In the genomic region with DNA sequence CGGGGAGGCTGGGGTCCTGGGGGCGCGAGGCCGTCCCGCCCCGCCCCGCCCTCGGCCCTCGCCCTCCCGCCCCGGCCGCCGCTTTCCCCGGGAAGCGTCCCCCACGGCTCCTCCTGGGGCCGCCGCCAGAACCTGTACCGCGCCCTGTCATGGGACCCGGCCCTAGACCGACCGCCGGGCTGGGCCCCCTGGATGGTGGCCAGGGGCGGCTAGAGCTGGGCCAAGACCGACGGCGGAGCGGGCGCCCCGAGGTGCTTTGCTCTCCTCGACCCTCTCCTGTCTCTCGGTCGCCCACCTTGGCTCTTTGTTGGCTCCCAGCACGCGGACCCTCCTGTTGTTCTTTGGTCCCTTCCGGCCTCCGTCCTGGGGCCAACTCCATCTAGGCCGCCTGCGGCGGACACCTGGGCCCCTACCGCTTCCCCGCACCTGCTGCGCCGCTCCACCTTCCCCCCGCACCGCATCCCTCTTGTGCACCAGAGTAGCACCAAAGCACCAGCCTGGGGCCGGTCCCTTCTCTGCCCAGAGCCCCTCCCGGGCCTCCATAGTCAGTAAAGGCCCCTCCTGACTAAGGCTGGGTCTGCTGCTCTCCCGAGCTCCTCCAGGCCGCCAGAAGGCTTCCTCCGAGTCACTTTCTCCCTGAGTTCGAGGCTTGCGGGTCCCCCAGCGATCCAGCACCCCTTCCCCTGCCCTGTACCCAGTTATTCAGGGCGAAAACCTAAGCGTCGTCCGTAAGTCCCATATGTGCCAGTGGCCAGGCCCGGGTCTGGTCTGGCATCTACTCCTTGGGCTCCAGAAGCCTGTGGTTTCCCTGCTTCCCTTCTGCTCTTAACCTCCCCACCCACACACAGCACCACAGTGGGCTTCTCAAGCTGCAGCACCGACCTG, we compare ENCODE assay signal across 8 cellular contexts. TPM values are rescaled to one million over a fixed set of nuclear protein-coding genes. Genes with fewer than 3 reads are reported as not detected.
A peak's percentile ranks its signal among the peaks of the same experiment; 100 is the strongest.
DNase-seq lines count a peak whose midpoint lies in the region; ATAC-seq, FAIRE-seq and TF ChIP-seq lines count a peak whose summit lies in the region.

No MANE protein-coding gene starts in this region.

- H3K4me3 Mint-ChIP-seq in glutamatergic neuron (ENCODE audit: unreplicated experiment) = peak overlapping the region; percentile 87

- no peak overlapping the region for H3K27ac Mint-ChIP-seq in glutamatergic neuron (ENCODE audit: unreplicated experiment)

- H3K79me2 ChIP-seq in SU-DHL-6 (ENCODE audit: insufficient read depth, low read length) = peaks cover 46% of the 10 kb centered on the region

- H4K20me1 ChIP-seq in SU-DHL-6 (ENCODE audit: low read depth, low read length) = peaks cover 3% of the 10 kb centered on the region; the same call in 1 of the 2 replicates

- ATAC-seq in GM19463 (IDR thresholded peaks at IDR 0.05; ENCODE audit: unreplicated experiment) = peak; percentile 1

- H3K4me1 ChIP-seq in A673 (ENCODE audit: insufficient read depth, low read length, poor library complexity, severe bottlenecking) = peaks cover 1% of the 10 kb centered on the region
- peaks cover 3 to 6% of the 10 kb centered on the region in 2 donors for H3K4me1 ChIP-seq in small intestine (ENCODE audit: control insufficient read depth in 2 of 2, insufficient read depth in 1 of 2, low read depth in 1 of 2, low read length in 1 of 2)

- 3 to 5% (median 4%) methylated on average over 39 to 61 of the region's 61 CpGs for WGBS in small intestine, 3 donors

- H3K36me3 Mint-ChIP-seq in glutamatergic neuron (ENCODE audit: unreplicated experiment) = no peaks in the 10 kb centered on the region

- TF ChIP-seq CTCF in A673 (conservative IDR thresholded peaks at IDR 0.05; ENCODE audit: low read depth, low read length) (no peak), SU-DHL-6 (IDR thresholded peaks at IDR 0.05; ENCODE audit: insufficient read depth, low read length, poor library complexity, severe bottlenecking) (no peak), glutamatergic neuron (IDR thresholded peaks at IDR 0.05; ENCODE audit: partially characterized antibody, unreplicated experiment) (no peak)

- no peak for FAIRE-seq in small intestine (lab: Jason Lieb, UNC)

- H3K27me3 Mint-ChIP-seq in glutamatergic neuron (ENCODE audit: unreplicated experiment) = peaks cover 11% of the 10 kb centered on the region

- no TSS peak for BruUV-seq in A673 (replicated peaks; lab: Mats Ljungman, UMichigan)

- intact Hi-C loops in A673 (cut with micrococcal nuclease; ENCODE audit: unreplicated experiment) = no loop called here

- H3K9me3 Mint-ChIP-seq in glutamatergic neuron (ENCODE audit: unreplicated experiment) = peaks cover 12% of the 10 kb centered on the region

- POLR2A ChIA-PET in A673 (lab: Charles Lee; ENCODE audit: low non-redundant PET) = interaction anchor here (0.7 kb wide), 1 partner anchor 1650 kb away, joined by 4 read pairs; no protein-coding TSS in a partner anchor

- H3K27me3 ChIP-seq in A673 (replicated peaks; ENCODE audit: insufficient read depth, low read depth, low read length, poor library complexity) (no peaks in the 10 kb centered on the region), SU-DHL-6 (ENCODE audit: low read length) (no peaks in the 10 kb centered on the region), small intestine (ENCODE audit: control insufficient read depth in 2 of 2, insufficient read depth in 2 of 2, low read length in 2 of 2) (no peaks in the 10 kb centered on the region)

- H3K4me1 Mint-ChIP-seq in glutamatergic neuron (ENCODE audit: low read depth, unreplicated experiment) = peaks cover 8% of the 10 kb centered on the region

- H3K9ac ChIP-seq in SU-DHL-6 (ENCODE audit: low read length) = peak overlapping the region; percentile 97

- H3K9me2 ChIP-seq in SU-DHL-6 (replicated peaks; ENCODE audit: insufficient read depth, low read length) = no peaks in the 10 kb centered on the region

- H3K27ac ChIP-seq in A673 (ENCODE audit: low read depth, low read length, poor library complexity, severe bottlenecking) (peak overlapping the region; percentile 90), SU-DHL-6 (ENCODE audit: low read depth, low read length) (peak overlapping the region; percentile 93), small intestine (ENCODE audit: low read depth in 1 of 2, low read length in 1 of 2) (peak overlapping the region in 1 of 2 donors; percentile 97)

- H2AFZ ChIP-seq in SU-DHL-6 (ENCODE audit: low read depth, low read length, severe bottlenecking) = no peak overlapping the region

- CTCF ChIA-PET in A673 (lab: Charles Lee) = interaction anchor here (0.6 to 1.3 kb wide), 2 partner anchors 28 to 274 kb away, joined by 4 read pairs; no protein-coding TSS in a partner anchor

- no peak for DNase-seq in A673 (ENCODE audit: low spot score)
- DNase-seq in glutamatergic neuron = no peak
- no peak for DNase-seq in small intestine
- DNase-seq in SIG-M5 (lab: John Stamatoyannopoulos, UW) = no peak
- no peak for DNase-seq in stimulated activated CD4-positive, alpha-beta T cell treated with anti-CD3 and anti-CD28 coated beads, Interleukin-4, amount 100 ng/mL, for 4 hours
- no peak for DNase-seq in NCI-H524 (lab: John Stamatoyannopoulos, UW)

- no peaks in the 10 kb centered on the region for H3K9me3 ChIP-seq in A673 (ENCODE audit: low read depth, low read length, poor library complexity, severe bottlenecking)
- no peaks in the 10 kb centered on the region for H3K9me3 ChIP-seq in SU-DHL-6 (ENCODE audit: insufficient read depth, low read length)
- no peaks in the 10 kb centered on the region for H3K9me3 ChIP-seq in small intestine (ENCODE audit: control insufficient read depth, low read depth)

- H3K4me2 ChIP-seq in SU-DHL-6 (ENCODE audit: low read depth, low read length, poor library complexity, severe bottlenecking) = peak overlapping the region; percentile 83

- H3K36me3 ChIP-seq in A673 (ENCODE audit: insufficient read depth, low read length, poor library complexity, severe bottlenecking) (peaks cover 62% of the 10 kb centered on the region), SU-DHL-6 (ENCODE audit: low read length) (peaks cover 11% of the 10 kb centered on the region), small intestine (ENCODE audit: control insufficient read depth in 2 of 2, insufficient read depth in 2 of 2, low read length in 2 of 2) (peaks cover 0 to 3% of the 10 kb centered on the region in 2 donors)

- H3F3A ChIP-seq in SU-DHL-6 (ENCODE audit: insufficient read depth) = peaks cover 34% of the 10 kb centered on the region

- H3K4me3 ChIP-seq in A673 (ENCODE audit: low read depth, low read length, poor library complexity, severe bottlenecking) (peak overlapping the region; percentile 99), SU-DHL-6 (ENCODE audit: insufficient read depth, low read length, poor library complexity, severe bottlenecking) (peak overlapping the region; percentile 87), small intestine (ENCODE audit: low read depth in 1 of 2, low read length in 2 of 2) (peak overlapping the region; percentile 51 to 65)

RNA-seq across cellular contexts. Expression of a gene that starts 0.6 kb away (rescaled TPM):
- total RNA-seq in A673 (2021) = 224 and 246 TPM in 2 replicates
- 23.0 TPM for total RNA-seq in glutamatergic neuron (ENCODE audit: unreplicated experiment)
- polyA plus RNA-seq in small intestine = 10 to 100 TPM; 11.9 to 41.4 (median 12.7) TPM

RNA-seq across cellular contexts. Expression of a gene that starts 0.8 kb away (rescaled TPM):
- total RNA-seq in A673 (2021) = 28.8 and 33.4 TPM in 2 replicates
- total RNA-seq in glutamatergic neuron (ENCODE audit: unreplicated experiment) = 23.8 TPM
- 10 to 100 TPM; 18.6 to 47.2 (median 25.5) TPM for polyA plus RNA-seq in small intestine

RNA-seq across cellular contexts. Expression of a gene that starts 9.8 kb away (rescaled TPM):
- total RNA-seq in A673 (2021) = 85.5 and 89.5 TPM in 2 replicates
- 25.0 TPM for total RNA-seq in glutamatergic neuron (ENCODE audit: unreplicated experiment)
- polyA plus RNA-seq in small intestine = 10 to 100 TPM; 25.5 to 28.2 (median 27.6) TPM

RNA-seq across cellular contexts. Expression of a gene that starts 37.8 kb away (rescaled TPM):
- 1.6 and 3.1 TPM in 2 replicates for total RNA-seq in A673 (2021)
- 1.1 TPM for total RNA-seq in glutamatergic neuron (ENCODE audit: unreplicated experiment)
- 1 to 10 TPM in 1 of 3 donors, under 1 TPM in 1, not detected in 1; 0.27 to 1.1 TPM for polyA plus RNA-seq in small intestine
